Comparison of ENCODE assay signal across 24 cellular contexts in the genomic region with DNA sequence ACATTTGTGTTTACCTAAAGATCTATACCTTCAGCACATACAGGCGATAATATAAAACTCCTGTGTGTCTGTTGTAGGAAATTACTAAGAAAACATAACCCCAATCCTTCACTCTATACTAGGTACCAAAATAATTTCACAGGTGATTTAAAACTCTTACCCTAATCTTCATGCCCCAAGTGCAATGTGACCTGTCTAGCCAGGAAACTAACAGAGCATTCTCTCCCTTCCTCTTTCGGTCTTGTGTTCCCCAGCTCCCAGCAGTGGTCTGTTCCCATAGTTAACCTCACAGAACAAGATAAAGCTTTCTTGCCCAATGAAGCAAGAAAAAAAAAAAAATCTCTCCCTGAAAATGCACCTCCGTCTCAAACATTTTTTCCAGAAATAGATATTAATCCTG.
DNase-seq lines count a peak whose midpoint lies in the region; ATAC-seq, FAIRE-seq and TF ChIP-seq lines count a peak whose summit lies in the region.
"Had no signal": no experiment of that assay in that cellular context is flagged by ENCODE, and none has a peak within 500 bp of the region (broad histone marks: within the 10 kb centered on the region; RNA-seq: fewer than 3 reads in every experiment).

No MANE protein-coding gene starts in this region.

- no peaks in the 10 kb centered on the region for H3K79me2 ChIP-seq in GM12878 (ENCODE audit: control insufficient read depth, insufficient read depth, low read length)

- no peak for TF ChIP-seq CTCF in GM12878 (IDR thresholded peaks at IDR 0.05 in 2 of 3, conservative IDR thresholded peaks at IDR 0.05 in 1 of 3; ENCODE audit: control insufficient read depth in 2 of 3, extremely low read depth in 1 of 3, insufficient read depth in 1 of 3, low read depth in 3 of 3, low read length in 3 of 3)

- RAD21 ChIA-PET in GM12878 (lab: Charles Lee; ENCODE audit: unreplicated experiment), result interaction anchor here (0.6 kb wide), 1 partner anchor 44 kb away, joined by 3 read pairs; no protein-coding TSS in a partner anchor

- H3K27ac ChIP-seq in GM12878 (ENCODE audit: control insufficient read depth, insufficient read depth), result no peak overlapping the region
- H3K27ac ChIP-seq: C4-2B, GM23248, Peyer's patch, SK-N-MC had no signal

- intact Hi-C loops in GM12878 (cut with micrococcal nuclease; ENCODE audit: unreplicated experiment), result loop anchor here (5.0 kb wide), 1 partner anchor 80 kb away; no protein-coding TSS in a partner anchor

- peak; percentile 50 for ATAC-seq in GM18511 (IDR thresholded peaks at IDR 0.05; ENCODE audit: unreplicated experiment)
- peak; percentile 52 for ATAC-seq in GM21423 (IDR thresholded peaks at IDR 0.05; ENCODE audit: unreplicated experiment)
- ATAC-seq in HG02885 (IDR thresholded peaks at IDR 0.05; ENCODE audit: poor library complexity, unreplicated experiment), result peak; percentile 58
- ATAC-seq in GM12878, result peak; percentile 80
- ATAC-seq in HG03175 (IDR thresholded peaks at IDR 0.05; ENCODE audit: unreplicated experiment), result no peak
- no peak for ATAC-seq in HG03571 (IDR thresholded peaks at IDR 0.05; ENCODE audit: unreplicated experiment)
- ATAC-seq: HCT116, HepG2, Right ventricle myocardium inferior, T-cell had no signal

- no TSS peak for BruUV-seq in GM12878 (replicated peaks; lab: Mats Ljungman, UMichigan)

- WGBS in GM12878 (ENCODE audit: insufficient coverage, insufficient replicate concordance, low lambda C conversion rate, missing lambda C conversion rate), result 0% methylated on average over 3 of the region's 3 CpGs

- POLR2A ChIA-PET in GM12878 (lab: Charles Lee), result interaction anchor here (1.5 kb wide), 1 partner anchor 14 kb away, joined by 3 read pairs; no protein-coding TSS in a partner anchor

- no peaks in the 10 kb centered on the region; the same call in 1 of the 2 replicates for H3K4me1 ChIP-seq in GM12878 (ENCODE audit: control insufficient read depth, insufficient read depth, low read length)
- H3K4me1 ChIP-seq: Peyer's patch had no signal

- H3K27me3 ChIP-seq in GM12878 (replicated peaks in 1 of 2; ENCODE audit: control insufficient read depth in 2 of 2, insufficient read depth in 2 of 2, low read length in 1 of 2), result no peaks in the 10 kb centered on the region
- H3K27me3 ChIP-seq: Peyer's patch had no signal

- no peak for TF ChIP-seq RAD21 in GM12878 (IDR thresholded peaks at IDR 0.05; ENCODE audit: insufficient read depth, low read depth, low read length)

- H3K36me3 ChIP-seq in GM12878 (ENCODE audit: control insufficient read depth in 2 of 2, insufficient read depth in 2 of 2, low read length in 1 of 2), result no peaks in the 10 kb centered on the region
- H3K36me3 ChIP-seq: Peyer's patch had no signal

- H3K4me2 ChIP-seq in GM12878 (ENCODE audit: control insufficient read depth, insufficient read depth), result no peak overlapping the region

- TF ChIP-seq POLR2A in GM12878 (IDR thresholded peaks at IDR 0.05; ENCODE audit: low read depth, low read length), result no peak

- TF ChIP-seq EP300 in GM12878 (IDR thresholded peaks at IDR 0.05; ENCODE audit: borderline replicate concordance in 1 of 2, control insufficient read depth in 1 of 2, low read depth in 2 of 2, low read length in 2 of 2), result no peak

- peak; percentile 19 for DNase-seq in GM12878 (ENCODE audit: low read depth, low spot score)
- DNase-seq in mesenteric fat pad (ENCODE audit: low spot score), result no peak
- DNase-seq in NCI-H187 treated with DMSO at 0.1 percent for 48 hours (lab: John Stamatoyannopoulos, UW), result no peak
- DNase-seq: DND-41, GDM1, GM23248, KG1, NCI-H1092 treated with DMSO at 0.1 percent for 48 hours, NCI-H2107, NCI-H226, NCI-H524 treated with DMSO at 0.1 percent for 48 hours, Peyer's patch, T-cell, T1000 had no signal

- in situ Hi-C loops in GM12878 (cut with MboI), result no loop called here

- CTCF ChIA-PET in GM12878 (lab: Yijun Ruan, JAX), result no interaction called here

- no peak overlapping the region for H2AFZ ChIP-seq in GM12878 (ENCODE audit: control insufficient read depth, low read depth, low read length)
- H2AFZ ChIP-seq: GM23248 had no signal

- SMC1A ChIA-PET in GM12878 (lab: Charles Lee; ENCODE audit: uncharacterized antibody, unreplicated experiment), result interaction anchor here (0.7 to 1.5 kb wide), 4 partner anchors 10 to 62 kb away, joined by 3 to 5 read pairs (median 3); no protein-coding TSS in a partner anchor

- no peaks in the 10 kb centered on the region for H3K9me3 ChIP-seq in GM12878 (replicated peaks; ENCODE audit: control insufficient read depth, insufficient read depth, low read length)
- H3K9me3 ChIP-seq: Peyer's patch had no signal

- H3K9ac ChIP-seq in GM12878 (ENCODE audit: control insufficient read depth, insufficient read depth, low read length), result no peak overlapping the region
- H3K9ac ChIP-seq: GM23248 had no signal

- no peak overlapping the region for H3K4me3 ChIP-seq in GM12878
- H3K4me3 ChIP-seq: GM23248, Peyer's patch, SK-N-MC had no signal

- FAIRE-seq in GM12878 (lab: Jason Lieb, UNC), result no peak
- FAIRE-seq: HepG2 had no signal

- no peaks in the 10 kb centered on the region for H4K20me1 ChIP-seq in GM12878 (ENCODE audit: control insufficient read depth, insufficient read depth)

TF ChIP-seq in GM12878, 131 proteins besides CTCF, POLR2A, EP300 and RAD21 (continues in another document):
- TF ChIP-seq NBN (IDR thresholded peaks at IDR 0.05), result no peak
- no peak for TF ChIP-seq BACH1 (IDR thresholded peaks at IDR 0.05; ENCODE audit: borderline replicate concordance)
- TF ChIP-seq SPI1 (IDR thresholded peaks at IDR 0.05; ENCODE audit: borderline replicate concordance, insufficient read depth, low read depth, low read length), result peak; percentile 48; the same call in 1 of the 2 replicates
- TF ChIP-seq ZNF384 (IDR thresholded peaks at IDR 0.05; ENCODE audit: borderline replicate concordance, low read depth, low read length), result no peak
- no peak for TF ChIP-seq BHLHE40 (IDR thresholded peaks at IDR 0.05; ENCODE audit: borderline replicate concordance in 1 of 2, low read depth in 2 of 2, low read length in 1 of 2)
- TF ChIP-seq EED (IDR thresholded peaks at IDR 0.05; ENCODE audit: low read depth), result 0 out of 2 replicates have a peak, but pooled peaks have one; percentile 32
- TF ChIP-seq MTA3 (IDR thresholded peaks at IDR 0.05; ENCODE audit: borderline replicate concordance, low read length), result no peak
- TF ChIP-seq MEF2B (IDR thresholded peaks at IDR 0.05; ENCODE audit: partially characterized antibody, poor library complexity, severe bottlenecking), result no peak
- TF ChIP-seq, protein P1, sequence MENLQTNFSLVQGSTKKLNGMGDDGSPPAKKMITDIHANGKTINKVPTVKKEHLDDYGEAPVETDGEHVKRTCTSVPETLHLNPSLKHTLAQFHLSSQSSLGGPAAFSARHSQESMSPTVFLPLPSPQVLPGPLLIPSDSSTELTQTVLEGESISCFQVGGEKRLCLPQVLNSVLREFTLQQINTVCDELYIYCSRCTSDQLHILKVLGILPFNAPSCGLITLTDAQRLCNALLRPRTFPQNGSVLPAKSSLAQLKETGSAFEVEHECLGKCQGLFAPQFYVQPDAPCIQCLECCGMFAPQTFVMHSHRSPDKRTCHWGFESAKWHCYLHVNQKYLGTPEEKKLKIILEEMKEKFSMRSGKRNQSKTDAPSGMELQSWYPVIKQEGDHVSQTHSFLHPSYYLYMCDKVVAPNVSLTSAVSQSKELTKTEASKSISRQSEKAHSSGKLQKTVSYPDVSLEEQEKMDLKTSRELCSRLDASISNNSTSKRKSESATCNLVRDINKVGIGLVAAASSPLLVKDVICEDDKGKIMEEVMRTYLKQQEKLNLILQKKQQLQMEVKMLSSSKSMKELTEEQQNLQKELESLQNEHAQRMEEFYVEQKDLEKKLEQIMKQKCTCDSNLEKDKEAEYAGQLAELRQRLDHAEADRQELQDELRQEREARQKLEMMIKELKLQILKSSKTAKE (IDR thresholded peaks at IDR 0.05; ENCODE audit: low read depth, poor library complexity, severe bottlenecking), result no peak
- TF ChIP-seq ESRRA (IDR thresholded peaks at IDR 0.05; ENCODE audit: low read length), result no peak
- peak; percentile 22; the same call in 1 of the 2 replicates for TF ChIP-seq IKZF1 (conservative IDR thresholded peaks at IDR 0.05)
- TF ChIP-seq, protein P2, sequence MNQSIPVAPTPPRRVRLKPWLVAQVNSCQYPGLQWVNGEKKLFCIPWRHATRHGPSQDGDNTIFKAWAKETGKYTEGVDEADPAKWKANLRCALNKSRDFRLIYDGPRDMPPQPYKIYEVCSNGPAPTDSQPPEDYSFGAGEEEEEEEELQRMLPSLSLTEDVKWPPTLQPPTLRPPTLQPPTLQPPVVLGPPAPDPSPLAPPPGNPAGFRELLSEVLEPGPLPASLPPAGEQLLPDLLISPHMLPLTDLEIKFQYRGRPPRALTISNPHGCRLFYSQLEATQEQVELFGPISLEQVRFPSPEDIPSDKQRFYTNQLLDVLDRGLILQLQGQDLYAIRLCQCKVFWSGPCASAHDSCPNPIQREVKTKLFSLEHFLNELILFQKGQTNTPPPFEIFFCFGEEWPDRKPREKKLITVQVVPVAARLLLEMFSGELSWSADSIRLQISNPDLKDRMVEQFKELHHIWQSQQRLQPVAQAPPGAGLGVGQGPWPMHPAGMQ (IDR thresholded peaks at IDR 0.05; ENCODE audit: borderline replicate concordance), result no peak
- no peak for TF ChIP-seq CHD2 (IDR thresholded peaks at IDR 0.05; ENCODE audit: borderline replicate concordance, low read depth, low read length)
- TF ChIP-seq SUZ12 (IDR thresholded peaks at IDR 0.05; ENCODE audit: unreplicated experiment), result no peak
- no peak for TF ChIP-seq ZNF217 (IDR thresholded peaks at IDR 0.05)
- TF ChIP-seq SMAD5 (IDR thresholded peaks at IDR 0.05; ENCODE audit: low read depth), result no peak
- TF ChIP-seq GABPA (IDR thresholded peaks at IDR 0.05; ENCODE audit: low read depth), result no peak

Comparison
In these comparisons a context has a peak if more than half of its experiments do, and no peak if none do; other contexts are left out.
1. ATAC-seq: peak in GM18511 (single experiment), GM21423 (single experiment), HG02885 (single experiment) and GM12878 (single experiment); none in HG03175 (single experiment) and HG03571 (single experiment).